In genomic region chr1:20153000-20153418, GRCh38 we compare ENCODE assay signal across 9 cellular contexts. TPM values are rescaled to one million over a fixed set of nuclear protein-coding genes. Genes with fewer than 3 reads are reported as not detected.
DNase-seq lines count a peak whose midpoint lies in the region; ATAC-seq and TF ChIP-seq lines count a peak whose summit lies in the region.
"Had no signal": no experiment of that assay in that cellular context is flagged by ENCODE, and none has a peak within 500 bp of the region (broad histone marks: within the 10 kb centered on the region; RNA-seq: fewer than 3 reads in every experiment).

No MANE protein-coding gene starts in this region.

- POLR2A ChIA-PET in activated CD4-positive, alpha-beta memory T cell treated with anti-CD3 and anti-CD28 coated beads, Interleukin-2, amount 10 ng/mL, durations not matched to agents 7 days and 5 days (lab: Charles Lee) = no interaction called here

- no peak for ATAC-seq in HG03159 (IDR thresholded peaks at IDR 0.05; ENCODE audit: unreplicated experiment)

- H3K4me3 ChIP-seq in dorsolateral prefrontal cortex (no peak overlapping the region), mesodermal cell (ENCODE audit: extremely low read depth, insufficient read depth, low read length, poor library complexity, severe bottlenecking) (no peak overlapping the region)
- H3K4me3 ChIP-seq: body of pancreas had no signal

- 31 to 46% methylated on average over 4 to 5 of the region's 6 CpGs for WGBS in mesodermal cell (ENCODE audit: insufficient coverage in 2 of 2), 2 experiments

- intact Hi-C loops in dorsolateral prefrontal cortex (cut with DNase I) = loop anchor here in 1 of 2 donors (1.0 to 10.0 kb wide), 3 partner anchors 235 to 342 kb away; partner anchors contain the start of gene OTUD3

- peak overlapping the region; percentile 58 for H3K27ac Mint-ChIP-seq in type B pancreatic cell
- no peak overlapping the region for H3K27ac Mint-ChIP-seq in activated CD4-positive, alpha-beta memory T cell treated with anti-CD3 and anti-CD28 coated beads, Interleukin-2, amount 10 ng/mL, durations not matched to agents 7 days and 5 days

- H3K36me3 ChIP-seq in mesodermal cell (ENCODE audit: control insufficient read depth, insufficient read depth, low read length) = no peaks in the 10 kb centered on the region

- no peaks in the 10 kb centered on the region for H3K9me3 ChIP-seq in mesodermal cell (ENCODE audit: control insufficient read depth, low read length)
- H3K9me3 ChIP-seq: body of pancreas had no signal

- peaks cover 6% of the 10 kb centered on the region for H3K4me1 ChIP-seq in mesodermal cell (ENCODE audit: control insufficient read depth, insufficient read depth, low read length, poor library complexity, severe bottlenecking)

- no peak overlapping the region for H3K4me3 Mint-ChIP-seq in type B pancreatic cell
- H3K4me3 Mint-ChIP-seq in activated CD4-positive, alpha-beta memory T cell treated with anti-CD3 and anti-CD28 coated beads, Interleukin-2, amount 10 ng/mL, durations not matched to agents 7 days and 5 days = no peak overlapping the region

- DNase-seq in SKM-1 treated with dmso at 0.1 percent for 144 hours (lab: John Stamatoyannopoulos, UW; ENCODE audit: unreplicated experiment) = peak; percentile 25
- no peak for DNase-seq in SKM-1 (lab: John Stamatoyannopoulos, UW; ENCODE audit: unreplicated experiment)
- peak in 7 of 10 donors; percentile 36 to 69 (median 65) for DNase-seq in dorsolateral prefrontal cortex
- DNase-seq in type B pancreatic cell (ENCODE audit: extremely low spot score, unreplicated experiment) = no peak
- DNase-seq in activated T-cell treated with anti-CD3 and anti-CD28 coated beads for 4 hours = no peak
- no peak for DNase-seq in activated CD4-positive, alpha-beta memory T cell treated with anti-CD3 and anti-CD28 coated beads, Interleukin-2, amount 10 ng/mL, durations not matched to agents 7 days and 5 days

- H3K36me3 Mint-ChIP-seq in type B pancreatic cell = no peaks in the 10 kb centered on the region
- H3K36me3 Mint-ChIP-seq in activated CD4-positive, alpha-beta memory T cell treated with anti-CD3 and anti-CD28 coated beads, Interleukin-2, amount 10 ng/mL, durations not matched to agents 7 days and 5 days (ENCODE audit: low read depth) = no peaks in the 10 kb centered on the region

- CTCF ChIA-PET in activated CD4-positive, alpha-beta memory T cell treated with anti-CD3 and anti-CD28 coated beads, Interleukin-2, amount 10 ng/mL, durations not matched to agents 7 days and 5 days (lab: Charles Lee) = interaction anchor here (0.5 to 5.2 kb wide), 12 partner anchors 18 to 317 kb away, joined by 3 to 48 read pairs (median 6); partner anchors contain the start of gene OTUD3

- peaks cover 6% of the 10 kb centered on the region for H3K4me1 Mint-ChIP-seq in type B pancreatic cell (ENCODE audit: unreplicated experiment)
- H3K4me1 Mint-ChIP-seq in activated CD4-positive, alpha-beta memory T cell treated with anti-CD3 and anti-CD28 coated beads, Interleukin-2, amount 10 ng/mL, durations not matched to agents 7 days and 5 days = peaks cover 16% of the 10 kb centered on the region

- TF ChIP-seq CTCF in dorsolateral prefrontal cortex (IDR thresholded peaks at IDR 0.05 in 54 of 56, conservative IDR thresholded peaks at IDR 0.05 in 2 of 56; ENCODE audit: low read depth in 1 of 56, partially characterized antibody in 56 of 56) (peak in 1 of 56 donors; percentile 7), type B pancreatic cell (conservative IDR thresholded peaks at IDR 0.05) (no peak)

- peak overlapping the region in 56 of 59 donors; percentile 32 to 91 (median 78) for H3K27ac ChIP-seq in dorsolateral prefrontal cortex
- peak overlapping the region; percentile 62 for H3K27ac ChIP-seq in mesodermal cell (ENCODE audit: low read depth, low read length, severe bottlenecking)

- no peaks in the 10 kb centered on the region for H3K27me3 ChIP-seq in dorsolateral prefrontal cortex
- H3K27me3 ChIP-seq: body of pancreas had no signal

- H3K9me3 Mint-ChIP-seq in type B pancreatic cell = peaks cover 4% of the 10 kb centered on the region
- H3K9me3 Mint-ChIP-seq in activated CD4-positive, alpha-beta memory T cell treated with anti-CD3 and anti-CD28 coated beads, Interleukin-2, amount 10 ng/mL, durations not matched to agents 7 days and 5 days = no peaks in the 10 kb centered on the region

- H3K27me3 Mint-ChIP-seq in type B pancreatic cell = no peaks in the 10 kb centered on the region
- no peaks in the 10 kb centered on the region for H3K27me3 Mint-ChIP-seq in activated CD4-positive, alpha-beta memory T cell treated with anti-CD3 and anti-CD28 coated beads, Interleukin-2, amount 10 ng/mL, durations not matched to agents 7 days and 5 days

RNA-seq across cellular contexts. Expression of gene PLA2G2F, which starts 13.9 kb away (rescaled TPM):
- total RNA-seq in dorsolateral prefrontal cortex (under 1 TPM in 1 of 120 experiments, not detected in 119; 0.28 TPM), type B pancreatic cell (ENCODE audit: low replicate concordance) (not detected in 2 replicates)
- not detected for polyA plus RNA-seq in mesodermal cell (2013, experiment 1 of 2)
- not detected for polyA plus RNA-seq in mesodermal cell (2013, experiment 2 of 2)
- not detected for total RNA-seq in activated CD4-positive, alpha-beta memory T cell treated with anti-CD3 and anti-CD28 coated beads, Interleukin-2, amount 10 ng/mL, durations not matched to agents 7 days and 5 days
- total RNA-seq: body of pancreas had no signal

RNA-seq across cellular contexts. Expression of gene UBXN10, which starts 32.9 kb away (rescaled TPM):
- 10 to 100 TPM in 65 of 120 experiments, 1 to 10 TPM in 55; 2.9 to 18.7 (median 10.4) TPM for total RNA-seq in dorsolateral prefrontal cortex
- 1.6 TPM for polyA plus RNA-seq in mesodermal cell (2013, experiment 1 of 2)
- 1.6 TPM for polyA plus RNA-seq in mesodermal cell (2013, experiment 2 of 2)
- total RNA-seq in type B pancreatic cell (ENCODE audit: low replicate concordance) = 1.6 and 5.0 TPM in 2 replicates
- total RNA-seq in activated CD4-positive, alpha-beta memory T cell treated with anti-CD3 and anti-CD28 coated beads, Interleukin-2, amount 10 ng/mL, durations not matched to agents 7 days and 5 days = 1 to 10 TPM; 1.5 to 1.7 TPM

RNA-seq across cellular contexts. Expression of gene PLA2G2C, which starts 33.3 kb away (rescaled TPM):
- total RNA-seq in dorsolateral prefrontal cortex (1 to 10 TPM in 7 of 120 experiments, under 1 TPM in 46, not detected in 67; 0.13 to 3.1 (median 0.46) TPM), type B pancreatic cell (ENCODE audit: low replicate concordance) (not detected in 2 replicates)
- 1.3 TPM for polyA plus RNA-seq in mesodermal cell (2013, experiment 1 of 2)
- 0.40 TPM for polyA plus RNA-seq in mesodermal cell (2013, experiment 2 of 2)
- under 1 TPM; 0.18 to 0.40 TPM for total RNA-seq in activated CD4-positive, alpha-beta memory T cell treated with anti-CD3 and anti-CD28 coated beads, Interleukin-2, amount 10 ng/mL, durations not matched to agents 7 days and 5 days
- total RNA-seq: body of pancreas had no signal

RNA-seq across cellular contexts. Expression of gene PLA2G2D, which starts 33.7 kb away (rescaled TPM):
- under 1 TPM in 3 of 120 experiments, not detected in 117; 0.16 to 0.26 (median 0.17) TPM for total RNA-seq in dorsolateral prefrontal cortex
- not detected for polyA plus RNA-seq in mesodermal cell (2013, experiment 1 of 2)
- polyA plus RNA-seq in mesodermal cell (2013, experiment 2 of 2) = not detected
- total RNA-seq in type B pancreatic cell (ENCODE audit: low replicate concordance) = not detected in 2 replicates
- total RNA-seq in activated CD4-positive, alpha-beta memory T cell treated with anti-CD3 and anti-CD28 coated beads, Interleukin-2, amount 10 ng/mL, durations not matched to agents 7 days and 5 days = not detected
- total RNA-seq: body of pancreas had no signal

Comparison
In these comparisons a context has a peak if more than half of its experiments do, and no peak if none do; other contexts are left out.
1. DNase-seq: peak in SKM-1 treated with dmso at 0.1 percent for 144 hours (single experiment) and dorsolateral prefrontal cortex (7 of 10); none in SKM-1 (single experiment), type B pancreatic cell (single experiment), activated T-cell treated with anti-CD3 and anti-CD28 coated beads for 4 hours (single experiment) and activated CD4-positive, alpha-beta memory T cell treated with anti-CD3 and anti-CD28 coated beads, Interleukin-2, amount 10 ng/mL, durations not matched to agents 7 days and 5 days (single experiment).